In the genomic region with DNA sequence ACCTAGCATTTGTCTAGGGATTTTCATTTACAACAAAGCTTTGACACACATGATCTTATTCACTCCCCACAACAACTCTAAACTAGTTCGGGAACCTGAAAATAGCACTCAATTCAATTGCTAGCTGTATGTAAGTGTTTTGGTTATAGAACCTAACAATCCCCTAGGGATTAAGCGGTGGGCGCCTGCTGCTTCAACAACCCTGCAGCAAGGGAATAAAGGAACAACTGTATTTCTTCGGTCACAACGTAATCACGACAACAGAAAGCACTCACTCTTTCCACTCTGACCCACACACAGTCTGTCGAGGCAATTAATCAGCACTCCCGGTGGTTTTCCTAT, we compare ENCODE assay signal across 8 cellular contexts. TPM values are rescaled to one million over a fixed set of nuclear protein-coding genes. Genes with fewer than 3 reads are reported as not detected.
A peak's percentile ranks its signal among the peaks of the same experiment; 100 is the strongest.
DNase-seq lines count a peak whose midpoint lies in the region; ATAC-seq and TF ChIP-seq lines count a peak whose summit lies in the region.

No MANE protein-coding gene starts in this region.

- H3K79me1 ChIP-seq in mesendoderm (ENCODE audit: low read length) = no peaks in the 10 kb centered on the region

- no peak overlapping the region for H3K23ac ChIP-seq in mesendoderm (ENCODE audit: low read length)

- H2BK5ac ChIP-seq in mesendoderm (ENCODE audit: low read length) = no peak overlapping the region

- H3K18ac ChIP-seq in mesendoderm (ENCODE audit: low read length) = peak overlapping the region; percentile 1

- peaks cover 5% of the 10 kb centered on the region for H3K79me2 ChIP-seq in mesendoderm (ENCODE audit: control insufficient read depth, insufficient read depth, low read length)

- H3K36me3 ChIP-seq in mesendoderm (ENCODE audit: control insufficient read depth, insufficient read depth, low read length) = no peaks in the 10 kb centered on the region

- intact Hi-C loops in posterior vena cava (cut with DNase I) = no loop called here

- H3K9ac ChIP-seq in mesendoderm (ENCODE audit: low read length) = peak overlapping the region; percentile 48

- no peak overlapping the region for H3K27ac ChIP-seq in mesendoderm (ENCODE audit: low read depth, low read length)

- no peak overlapping the region for H3K4me2 ChIP-seq in mesendoderm (ENCODE audit: low read length)

- DNase-seq in GM12864 (ENCODE audit: low read depth) = no peak
- DNase-seq in activated naive CD8-positive, alpha-beta T cell treated with anti-CD3 and anti-CD28 coated beads, Interleukin-2, amount 10 ng/mL, durations not matched to agents 7 days and 5 days = no peak
- DNase-seq in mesendoderm = no peak
- DNase-seq in stimulated activated CD4-positive, alpha-beta T cell treated with anti-CD3 and anti-CD28 coated beads, Interleukin-2, amount 100 ng/mL, for 48 hours = no peak
- no peak for DNase-seq in posterior vena cava (ENCODE audit: low spot score)
- DNase-seq in NK-92 treated with Interleukin-12 subunit alpha and Interleukin-12 subunit beta, amount 100 ng/mL, for 24 hours (lab: John Stamatoyannopoulos, UW) = no peak

- peaks cover 1% of the 10 kb centered on the region for H3K27me3 Mint-ChIP-seq in activated naive CD8-positive, alpha-beta T cell treated with anti-CD3 and anti-CD28 coated beads, Interleukin-2, amount 10 ng/mL, durations not matched to agents 7 days and 5 days

- H3K4me3 Mint-ChIP-seq in activated naive CD8-positive, alpha-beta T cell treated with anti-CD3 and anti-CD28 coated beads, Interleukin-2, amount 10 ng/mL, durations not matched to agents 7 days and 5 days = peak overlapping the region; percentile 94

- POLR2A ChIA-PET in activated naive CD8-positive, alpha-beta T cell treated with anti-CD3 and anti-CD28 coated beads, Interleukin-2, amount 10 ng/mL, durations not matched to agents 7 days and 5 days (lab: Charles Lee) = no interaction called here

- no peak overlapping the region for H4K5ac ChIP-seq in mesendoderm (ENCODE audit: low read length)

- ATAC-seq in HG02588 (IDR thresholded peaks at IDR 0.05; ENCODE audit: unreplicated experiment) (peak; percentile 17), HG02852 (IDR thresholded peaks at IDR 0.05; ENCODE audit: unreplicated experiment) (no peak)
- no peak for ATAC-seq in activated naive CD8-positive, alpha-beta T cell treated with anti-CD3 and anti-CD28 coated beads, Interleukin-2, amount 10 ng/mL, durations not matched to agents 7 days and 5 days (ENCODE audit: low read depth)

- no peak overlapping the region for H2BK15ac ChIP-seq in mesendoderm (replicated peaks; ENCODE audit: low read depth)

- no peaks in the 10 kb centered on the region for H3K9me3 Mint-ChIP-seq in activated naive CD8-positive, alpha-beta T cell treated with anti-CD3 and anti-CD28 coated beads, Interleukin-2, amount 10 ng/mL, durations not matched to agents 7 days and 5 days

- H3K36me3 Mint-ChIP-seq in activated naive CD8-positive, alpha-beta T cell treated with anti-CD3 and anti-CD28 coated beads, Interleukin-2, amount 10 ng/mL, durations not matched to agents 7 days and 5 days = no peaks in the 10 kb centered on the region

- no peak for TF ChIP-seq CTCF in GM12864 (IDR thresholded peaks at IDR 0.05; ENCODE audit: low read depth, low read length, missing control alignments)

- no peaks in the 10 kb centered on the region for H3K27me3 ChIP-seq in mesendoderm (ENCODE audit: insufficient read depth, low read length, poor library complexity)

- H3K56ac ChIP-seq in mesendoderm (ENCODE audit: low read length) = peak overlapping the region; percentile 74

- no peak overlapping the region for H2BK120ac ChIP-seq in mesendoderm (ENCODE audit: low read depth, low read length)

- H3K4me3 ChIP-seq in GM12864 (ENCODE audit: low read depth, low read length) (peak overlapping the region; percentile 79), mesendoderm (ENCODE audit: low read length) (no peak overlapping the region)

- H4K8ac ChIP-seq in mesendoderm (ENCODE audit: low read depth, low read length) = no peak overlapping the region

- no CpG with 5 or more reads among the region's 8 CpGs for WGBS in mesendoderm (ENCODE audit: extremely low coverage, insufficient coverage, low lambda C conversion rate)

- peaks cover 22% of the 10 kb centered on the region for H3K4me1 Mint-ChIP-seq in activated naive CD8-positive, alpha-beta T cell treated with anti-CD3 and anti-CD28 coated beads, Interleukin-2, amount 10 ng/mL, durations not matched to agents 7 days and 5 days

- no peaks in the 10 kb centered on the region for H3K4me1 ChIP-seq in mesendoderm (ENCODE audit: control insufficient read depth, low read depth, low read length)

- H3K4ac ChIP-seq in mesendoderm (ENCODE audit: low read depth, low read length) = no peak overlapping the region

- H2AK5ac ChIP-seq in mesendoderm (ENCODE audit: low read length) = no peak overlapping the region

- H3K27ac Mint-ChIP-seq in activated naive CD8-positive, alpha-beta T cell treated with anti-CD3 and anti-CD28 coated beads, Interleukin-2, amount 10 ng/mL, durations not matched to agents 7 days and 5 days = peak overlapping the region; percentile 95

RNA-seq across cellular contexts. Expression of gene DIAPH2, which starts 0.7 kb away (rescaled TPM):
- total RNA-seq in activated naive CD8-positive, alpha-beta T cell treated with anti-CD3 and anti-CD28 coated beads, Interleukin-2, amount 10 ng/mL, durations not matched to agents 7 days and 5 days = 10 to 100 TPM; 13.7 to 13.9 TPM
- polyA plus RNA-seq in mesendoderm (2013, experiment 1 of 2) = 19.3 TPM
- polyA plus RNA-seq in mesendoderm (2013, experiment 2 of 2) = 19.5 TPM
- total RNA-seq in posterior vena cava = 10 to 100 TPM; 39.5 to 53.1 TPM
